Comparison of ENCODE assay signal across 2 cellular contexts in the genomic region with DNA sequence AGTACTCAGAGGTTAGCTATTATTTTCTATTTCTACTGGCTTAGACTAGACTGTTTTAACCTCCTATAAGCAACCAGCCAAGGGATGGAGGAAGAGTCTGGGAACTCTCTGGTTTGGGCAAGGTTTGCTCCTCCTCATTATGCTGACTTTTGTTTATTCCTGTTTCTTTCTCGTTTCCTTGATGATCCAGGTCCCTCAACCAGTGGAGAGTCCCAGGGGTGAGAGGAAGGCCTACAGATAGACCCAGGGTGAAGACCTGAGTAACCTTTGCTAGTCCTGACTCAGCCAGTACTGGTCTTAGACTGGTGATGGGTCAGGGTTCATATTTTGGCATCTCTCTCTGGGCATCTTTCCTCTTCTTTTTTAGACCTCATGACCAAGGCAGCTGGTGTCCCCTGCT.
A peak's percentile ranks its signal among the peaks of the same experiment; 100 is the strongest.
TF ChIP-seq lines count a peak whose summit lies in the region.

No MANE protein-coding gene starts in this region.

TF ChIP-seq in GM12878, 131 proteins besides CTCF, POLR2A, EP300 and RAD21:
- TF ChIP-seq SRF (IDR thresholded peaks at IDR 0.05; ENCODE audit: low read depth in 2 of 2, low read length in 2 of 2) (no peak), EZH2 (IDR thresholded peaks at IDR 0.05; ENCODE audit: borderline replicate concordance, control insufficient read depth, low read depth, low read length) (no peak), PML (IDR thresholded peaks at IDR 0.05; ENCODE audit: low read length) (no peak), MXI1 (IDR thresholded peaks at IDR 0.05; ENCODE audit: low read depth, low read length) (no peak), KLF5 (IDR thresholded peaks at IDR 0.05; ENCODE audit: partially characterized antibody) (no peak)
- TF ChIP-seq, protein P1, sequence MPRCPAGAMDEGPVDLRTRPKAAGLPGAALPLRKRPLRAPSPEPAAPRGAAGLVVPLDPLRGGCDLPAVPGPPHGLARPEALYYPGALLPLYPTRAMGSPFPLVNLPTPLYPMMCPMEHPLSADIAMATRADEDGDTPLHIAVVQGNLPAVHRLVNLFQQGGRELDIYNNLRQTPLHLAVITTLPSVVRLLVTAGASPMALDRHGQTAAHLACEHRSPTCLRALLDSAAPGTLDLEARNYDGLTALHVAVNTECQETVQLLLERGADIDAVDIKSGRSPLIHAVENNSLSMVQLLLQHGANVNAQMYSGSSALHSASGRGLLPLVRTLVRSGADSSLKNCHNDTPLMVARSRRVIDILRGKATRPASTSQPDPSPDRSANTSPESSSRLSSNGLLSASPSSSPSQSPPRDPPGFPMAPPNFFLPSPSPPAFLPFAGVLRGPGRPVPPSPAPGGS (IDR thresholded peaks at IDR 0.05; ENCODE audit: borderline replicate concordance, insufficient read depth, low read depth, low read length, poor library complexity, severe bottlenecking) = peak; percentile 27
- TF ChIP-seq, protein P2, sequence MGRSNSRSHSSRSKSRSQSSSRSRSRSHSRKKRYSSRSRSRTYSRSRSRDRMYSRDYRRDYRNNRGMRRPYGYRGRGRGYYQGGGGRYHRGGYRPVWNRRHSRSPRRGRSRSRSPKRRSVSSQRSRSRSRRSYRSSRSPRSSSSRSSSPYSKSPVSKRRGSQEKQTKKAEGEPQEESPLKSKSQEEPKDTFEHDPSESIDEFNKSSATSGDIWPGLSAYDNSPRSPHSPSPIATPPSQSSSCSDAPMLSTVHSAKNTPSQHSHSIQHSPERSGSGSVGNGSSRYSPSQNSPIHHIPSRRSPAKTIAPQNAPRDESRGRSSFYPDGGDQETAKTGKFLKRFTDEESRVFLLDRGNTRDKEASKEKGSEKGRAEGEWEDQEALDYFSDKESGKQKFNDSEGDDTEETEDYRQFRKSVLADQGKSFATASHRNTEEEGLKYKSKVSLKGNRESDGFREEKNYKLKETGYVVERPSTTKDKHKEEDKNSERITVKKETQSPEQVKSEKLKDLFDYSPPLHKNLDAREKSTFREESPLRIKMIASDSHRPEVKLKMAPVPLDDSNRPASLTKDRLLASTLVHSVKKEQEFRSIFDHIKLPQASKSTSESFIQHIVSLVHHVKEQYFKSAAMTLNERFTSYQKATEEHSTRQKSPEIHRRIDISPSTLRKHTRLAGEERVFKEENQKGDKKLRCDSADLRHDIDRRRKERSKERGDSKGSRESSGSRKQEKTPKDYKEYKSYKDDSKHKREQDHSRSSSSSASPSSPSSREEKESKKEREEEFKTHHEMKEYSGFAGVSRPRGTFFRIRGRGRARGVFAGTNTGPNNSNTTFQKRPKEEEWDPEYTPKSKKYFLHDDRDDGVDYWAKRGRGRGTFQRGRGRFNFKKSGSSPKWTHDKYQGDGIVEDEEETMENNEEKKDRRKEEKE (IDR thresholded peaks at IDR 0.05) = no peak

TF ChIP-seq in SK-N-SH, 30 proteins besides CTCF, POLR2A, EP300 and RAD21:
- TF ChIP-seq SMC3 (IDR thresholded peaks at IDR 0.05; ENCODE audit: low read depth, low read length) (no peak), RFX5 (IDR thresholded peaks at IDR 0.05; ENCODE audit: low read length) (no peak)
TF ChIP-seq in SK-N-SH: peak in this region for 0.
